In genomic region chr7:74480861-74481417, GRCh38 we compare ENCODE assay signal across 8 cellular contexts. TPM values are rescaled to one million over a fixed set of nuclear protein-coding genes. Genes with fewer than 3 reads are reported as not detected.
DNase-seq lines count a peak whose midpoint lies in the region; ATAC-seq and TF ChIP-seq lines count a peak whose summit lies in the region.

No MANE protein-coding gene starts in this region.

- no peaks in the 10 kb centered on the region for H3K9me3 Mint-ChIP-seq in activated naive CD4-positive, alpha-beta T cell treated with anti-CD3 and anti-CD28 coated beads, Interleukin-2, amount 10 ng/mL, durations not matched to agents 7 days and 5 days

- H3K4me3 Mint-ChIP-seq in activated naive CD4-positive, alpha-beta T cell treated with anti-CD3 and anti-CD28 coated beads, Interleukin-2, amount 10 ng/mL, durations not matched to agents 7 days and 5 days: no peak overlapping the region

- H3K27me3 ChIP-seq in cardiac muscle cell: no peaks in the 10 kb centered on the region

- DNase-seq in EL: peak; percentile 85
- DNase-seq in cardiac muscle cell (ENCODE audit: low read depth in 1 of 2, low spot score in 1 of 2): peak in 1 of 2 donors; percentile 91
- peak; percentile 90 for DNase-seq in renal cortical epithelial cell (ENCODE audit: low read depth)
- DNase-seq in NCI-H1092 (lab: John Stamatoyannopoulos, UW): no peak
- no peak for DNase-seq in activated naive CD4-positive, alpha-beta T cell treated with anti-CD3 and anti-CD28 coated beads, Interleukin-2, amount 10 ng/mL, durations not matched to agents 7 days and 5 days
- DNase-seq in OCI-M1 (lab: John Stamatoyannopoulos, UW): no peak

- TF ChIP-seq CTCF in VCaP (conservative IDR thresholded peaks at IDR 0.05) (no peak), cardiac muscle cell (IDR thresholded peaks at IDR 0.05; ENCODE audit: low read depth, low read length) (no peak)

- H3K27ac ChIP-seq in VCaP (peak overlapping the region; percentile 72; the same call in 1 of the 2 replicates), cardiac muscle cell (peak overlapping the region; percentile 97)

- no peak for ATAC-seq in HG02973 (IDR thresholded peaks at IDR 0.05; ENCODE audit: unreplicated experiment)

- peaks cover 26% of the 10 kb centered on the region for H3K27me3 Mint-ChIP-seq in activated naive CD4-positive, alpha-beta T cell treated with anti-CD3 and anti-CD28 coated beads, Interleukin-2, amount 10 ng/mL, durations not matched to agents 7 days and 5 days

- H3K4me3 ChIP-seq in cardiac muscle cell: no peak overlapping the region

- H3K27ac Mint-ChIP-seq in activated naive CD4-positive, alpha-beta T cell treated with anti-CD3 and anti-CD28 coated beads, Interleukin-2, amount 10 ng/mL, durations not matched to agents 7 days and 5 days: no peak overlapping the region

- H3K9me3 ChIP-seq in cardiac muscle cell (ENCODE audit: low read depth): no peaks in the 10 kb centered on the region

- H3K36me3 ChIP-seq in cardiac muscle cell: no peaks in the 10 kb centered on the region

- no peaks in the 10 kb centered on the region for H3K36me3 Mint-ChIP-seq in activated naive CD4-positive, alpha-beta T cell treated with anti-CD3 and anti-CD28 coated beads, Interleukin-2, amount 10 ng/mL, durations not matched to agents 7 days and 5 days

- peaks cover 3% of the 10 kb centered on the region for H3K4me1 Mint-ChIP-seq in activated naive CD4-positive, alpha-beta T cell treated with anti-CD3 and anti-CD28 coated beads, Interleukin-2, amount 10 ng/mL, durations not matched to agents 7 days and 5 days

- peaks cover 59% of the 10 kb centered on the region for H3K4me1 ChIP-seq in cardiac muscle cell (ENCODE audit: low read depth)

- CTCF ChIA-PET in activated naive CD4-positive, alpha-beta T cell treated with anti-CD3 and anti-CD28 coated beads, Interleukin-2, amount 10 ng/mL, durations not matched to agents 7 days and 5 days (lab: Charles Lee): no interaction called here

RNA-seq across cellular contexts. Expression of gene GTF2IRD1, which starts 27.2 kb away (rescaled TPM):
- total RNA-seq in cardiac muscle cell: 33.0 and 51.4 TPM in 2 replicates
- polyA plus RNA-seq in cardiac muscle cell: 29.6 and 49.3 TPM in 2 replicates
- 27.3 and 52.2 TPM in 2 replicates for total RNA-seq in renal cortical epithelial cell

Comparison
In these comparisons a context has a peak if more than half of its experiments do, and no peak if none do; other contexts are left out.
1. DNase-seq: peak in EL (single experiment) and renal cortical epithelial cell (single experiment); none in NCI-H1092 (single experiment), activated naive CD4-positive, alpha-beta T cell treated with anti-CD3 and anti-CD28 coated beads, Interleukin-2, amount 10 ng/mL, durations not matched to agents 7 days and 5 days (single experiment) and OCI-M1 (single experiment).